In genomic region chr12:2503762-2504161, GRCh38 we compare ENCODE assay signal across 1 cellular context.
TF ChIP-seq lines count a peak whose summit lies in the region.

No MANE protein-coding gene starts in this region.

TF ChIP-seq in K562, 482 proteins besides CTCF, POLR2A, EP300 and RAD21 (continued from another document):
- TF ChIP-seq ZNF449 (CRISPR knock-in tag; IDR thresholded peaks at IDR 0.05) (no peak), TFAM (CRISPR knock-in tag; conservative IDR thresholded peaks at IDR 0.05) (no peak), SP1 (CRISPR knock-in tag; IDR thresholded peaks at IDR 0.05) (no peak), ZC3H8 (IDR thresholded peaks at IDR 0.05) (no peak), NFRKB (IDR thresholded peaks at IDR 0.05; ENCODE audit: low read depth) (no peak), ARID3A (IDR thresholded peaks at IDR 0.05; ENCODE audit: borderline replicate concordance, low read depth, low read length) (no peak), ZBTB40 (IDR thresholded peaks at IDR 0.05) (no peak), ZBTB40 (CRISPR knock-in tag; IDR thresholded peaks at IDR 0.05) (no peak), ESRRA (IDR thresholded peaks at IDR 0.05; ENCODE audit: borderline replicate concordance, low read depth) (peak; percentile 51; the same call in 1 of the 2 replicates), FOXP4 (CRISPR knock-in tag; IDR thresholded peaks at IDR 0.05; ENCODE audit: borderline replicate concordance) (no peak), TCF3 (CRISPR knock-in tag; IDR thresholded peaks at IDR 0.05) (peak; percentile 42), CBFA2T2 (conservative IDR thresholded peaks at IDR 0.05) (peak; percentile 41), POLR2AphosphoS5 (IDR thresholded peaks at IDR 0.05; ENCODE audit: control insufficient read depth, insufficient read depth, low read depth, low read length) (no peak), TEAD4 (IDR thresholded peaks at IDR 0.05; ENCODE audit: low read length) (peak; percentile 38; the same call in 1 of the 2 replicates), TEAD4 (CRISPR knock-in tag; IDR thresholded peaks at IDR 0.05; ENCODE audit: borderline replicate concordance) (no peak), CREB3L1 (IDR thresholded peaks at IDR 0.05; ENCODE audit: borderline replicate concordance, low read depth) (no peak), BCLAF1 (IDR thresholded peaks at IDR 0.05; ENCODE audit: borderline replicate concordance in 1 of 2, control insufficient read depth in 1 of 2, low read depth in 2 of 2, low read length in 1 of 2) (no peak), SRSF9 (IDR thresholded peaks at IDR 0.05; ENCODE audit: borderline replicate concordance, low read depth, low read length) (no peak), TRIM25 (IDR thresholded peaks at IDR 0.05; ENCODE audit: borderline replicate concordance) (no peak), ZNF740 (CRISPR knock-in tag; IDR thresholded peaks at IDR 0.05) (no peak), ZNF740 (tag; IDR thresholded peaks at IDR 0.05) (no peak), NELFE (IDR thresholded peaks at IDR 0.05; ENCODE audit: insufficient read depth, insufficient read length) (no peak), STAG1 (CRISPR knock-in tag; IDR thresholded peaks at IDR 0.05; ENCODE audit: borderline replicate concordance) (no peak), SAFB2 (IDR thresholded peaks at IDR 0.05; ENCODE audit: borderline replicate concordance, low read depth, low read length, severe bottlenecking) (no peak), RNF219 (CRISPR knock-in tag; IDR thresholded peaks at IDR 0.05) (no peak), TCF7 (IDR thresholded peaks at IDR 0.05; ENCODE audit: borderline replicate concordance) (no peak), ZNF584 (CRISPR knock-in tag; IDR thresholded peaks at IDR 0.05; ENCODE audit: low read depth) (no peak)
TF ChIP-seq in K562: peak in this region for 5.
